ENCODE assay signal across 9 cellular contexts in the genomic region with DNA sequence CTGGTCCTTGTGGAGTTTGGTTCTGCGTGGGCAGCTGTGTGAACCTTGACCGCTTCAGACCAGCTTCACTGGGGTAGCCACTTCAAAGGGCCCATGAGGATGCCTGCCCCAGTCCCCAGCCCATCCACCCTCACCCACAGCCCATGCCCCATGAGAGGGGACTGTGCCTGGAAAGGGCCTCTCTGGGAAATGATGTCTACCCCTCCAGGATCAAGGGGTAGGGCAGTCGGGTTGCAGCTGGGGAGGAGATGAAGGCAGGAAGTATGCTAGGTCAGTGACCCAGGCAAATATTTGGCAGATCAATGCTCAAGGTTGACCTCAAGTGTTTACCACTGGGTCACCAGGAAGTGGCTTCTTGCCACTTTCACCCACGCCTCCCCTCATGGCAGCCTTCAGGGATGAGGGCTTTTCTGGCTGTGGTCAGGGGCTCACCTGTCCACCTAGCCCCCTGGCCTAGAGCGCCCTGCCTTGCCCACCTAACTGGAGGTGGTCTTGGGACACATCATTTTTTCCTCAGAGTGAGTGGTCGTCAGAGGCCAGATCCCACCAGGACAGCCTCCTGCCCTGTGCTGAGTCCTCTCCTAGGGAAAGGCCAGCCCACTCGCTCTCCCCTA.
DNase-seq lines count a peak whose midpoint lies in the region; ATAC-seq and TF ChIP-seq lines count a peak whose summit lies in the region.
"Had no signal": no experiment of that assay in that cellular context is flagged by ENCODE, and none has a peak within 500 bp of the region (broad histone marks: within the 10 kb centered on the region; RNA-seq: fewer than 3 reads in every experiment).

No MANE protein-coding gene starts in this region.

- ATAC-seq in GM19351 (IDR thresholded peaks at IDR 0.05; ENCODE audit: unreplicated experiment) (peak; percentile 55), HG03280 (IDR thresholded peaks at IDR 0.05; ENCODE audit: unreplicated experiment) (peak; percentile 33)

- CTCF ChIA-PET in PC-9 (lab: Charles Lee), result interaction anchor here (0.6 kb wide), 1 partner anchor 858 kb away, joined by 3 read pairs; no protein-coding TSS in a partner anchor

- H3K9me3 ChIP-seq in fibroblast of lung (ENCODE audit: control insufficient read depth, insufficient read depth, low read depth, low read length), result no peaks in the 10 kb centered on the region
- no peaks in the 10 kb centered on the region for H3K9me3 ChIP-seq in sigmoid colon
- no peaks in the 10 kb centered on the region for H3K9me3 ChIP-seq in PC-9 (ENCODE audit: insufficient read depth, low read depth)

- no TSS peak for BruUV-seq in PC-9 (replicated peaks; lab: Mats Ljungman, UMichigan)

- no peaks in the 10 kb centered on the region for H3K36me3 ChIP-seq in fibroblast of lung (ENCODE audit: control insufficient read depth, insufficient read depth, low read length)
- no peaks in the 10 kb centered on the region for H3K36me3 ChIP-seq in sigmoid colon
- no peaks in the 10 kb centered on the region for H3K36me3 ChIP-seq in PC-9 (ENCODE audit: low read depth)

- DNase-seq in DMS53 (lab: John Stamatoyannopoulos, UW), result peak; percentile 85
- DNase-seq in fibroblast of lung (ENCODE audit: low read depth in 2 of 2), result no peak
- DNase-seq in GM19240 (ENCODE audit: insufficient read length, low spot score), result no peak
- DNase-seq in NCI-H2171 (lab: John Stamatoyannopoulos, UW), result no peak
- DNase-seq in sigmoid colon, result no peak
- no peak for DNase-seq in PC-9

- TF ChIP-seq CTCF in fibroblast of lung (conservative IDR thresholded peaks at IDR 0.05 in 1 of 2, IDR thresholded peaks at IDR 0.05 in 1 of 2; ENCODE audit: low read depth in 1 of 2, low read length in 2 of 2), result no peak
- TF ChIP-seq CTCF in sigmoid colon (IDR thresholded peaks at IDR 0.05), result no peak
- TF ChIP-seq CTCF in PC-9 (conservative IDR thresholded peaks at IDR 0.05), result no peak

- H3K4me1 ChIP-seq in fibroblast of lung (ENCODE audit: control insufficient read depth, extremely low read depth, insufficient read depth, low read length), result peaks cover 10% of the 10 kb centered on the region
- peaks cover 0 to 11% (median 8%) of the 10 kb centered on the region in 4 donors for H3K4me1 ChIP-seq in sigmoid colon
- H3K4me1 ChIP-seq in PC-9 (replicated peaks; ENCODE audit: insufficient read depth), result no peaks in the 10 kb centered on the region

- H3K4me3 ChIP-seq in fibroblast of lung (replicated peaks in 1 of 4; ENCODE audit: control extremely low read depth in 1 of 4, insufficient read depth in 1 of 4, low read depth in 3 of 4, low read length in 4 of 4) (no peak overlapping the region), sigmoid colon (no peak overlapping the region), PC-9 (no peak overlapping the region)

- H3K79me2 ChIP-seq in fibroblast of lung (ENCODE audit: control insufficient read depth, insufficient read depth, low read length) (no peaks in the 10 kb centered on the region), PC-9 (ENCODE audit: low read depth) (no peaks in the 10 kb centered on the region)

- POLR2A ChIA-PET in PC-9 (lab: Charles Lee; ENCODE audit: unreplicated experiment), result no interaction called here

- H3K9ac ChIP-seq in fibroblast of lung (ENCODE audit: insufficient read depth, low read length), result no peak overlapping the region
- H3K9ac ChIP-seq: KMS-11 had no signal

- TF ChIP-seq EP300 in sigmoid colon (IDR thresholded peaks at IDR 0.05), result no peak

- no peaks in the 10 kb centered on the region for H3K27me3 ChIP-seq in fibroblast of lung (ENCODE audit: control insufficient read depth, insufficient read depth, low read length)
- no peaks in the 10 kb centered on the region for H3K27me3 ChIP-seq in sigmoid colon
- H3K27me3 ChIP-seq in PC-9 (ENCODE audit: insufficient read depth, low read depth), result no peaks in the 10 kb centered on the region

- intact Hi-C loops in sigmoid colon (cut with DNase I), result no loop called here
- intact Hi-C loops in PC-9 (cut with micrococcal nuclease; ENCODE audit: unreplicated experiment), result no loop called here

- H3K9me2 ChIP-seq in PC-9 (ENCODE audit: insufficient read depth), result no peaks in the 10 kb centered on the region

- TF ChIP-seq POLR2A in sigmoid colon (IDR thresholded peaks at IDR 0.05), result no peak

- H3F3A ChIP-seq in PC-9 (ENCODE audit: insufficient read depth, low read depth), result no peaks in the 10 kb centered on the region

- WGBS in sigmoid colon, 2 donors, result 66 to 71% methylated on average over 7 of the region's 7 CpGs

- H2AFZ ChIP-seq in fibroblast of lung (ENCODE audit: low read length), result no peak overlapping the region
- no peak overlapping the region for H2AFZ ChIP-seq in PC-9

- H3K4me2 ChIP-seq in fibroblast of lung (ENCODE audit: extremely low read depth, insufficient read depth, low read length) (peak overlapping the region; percentile 20), PC-9 (no peak overlapping the region)
- H3K4me2 ChIP-seq: KMS-11 had no signal

- H4K20me1 ChIP-seq in fibroblast of lung (ENCODE audit: control insufficient read depth, extremely low read depth, insufficient read depth, low read length), result no peaks in the 10 kb centered on the region
- H4K20me1 ChIP-seq in PC-9 (ENCODE audit: insufficient read depth), result no peaks in the 10 kb centered on the region

- H3K27ac ChIP-seq in fibroblast of lung (ENCODE audit: insufficient read depth, low read length), result no peak overlapping the region
- H3K27ac ChIP-seq in sigmoid colon, result no peak overlapping the region
- H3K27ac ChIP-seq in PC-9, result no peak overlapping the region
- H3K27ac ChIP-seq: KMS-11 had no signal
